Comparison of ENCODE assay signal across 23 cellular contexts in the genomic region with DNA sequence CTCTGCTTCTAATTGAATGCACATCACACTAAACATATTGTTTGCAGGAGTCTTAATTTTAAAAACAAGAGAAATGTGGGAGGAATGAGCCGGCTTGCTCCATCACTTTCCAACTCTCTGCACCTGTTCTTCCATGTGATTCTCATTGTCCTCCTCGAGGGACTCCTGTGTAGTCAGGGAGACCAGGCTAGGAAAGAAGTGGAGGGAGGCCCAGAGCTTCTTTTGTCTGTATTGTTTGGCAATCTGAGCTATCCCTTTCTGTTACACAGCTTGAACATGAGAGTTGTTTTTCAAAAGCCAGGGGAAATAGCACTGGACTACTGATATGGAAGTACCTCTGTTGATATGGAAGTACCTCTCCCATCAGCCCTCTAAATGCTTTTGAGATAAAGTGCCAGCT. TPM values are rescaled to one million over a fixed set of nuclear protein-coding genes. Genes with fewer than 3 reads are reported as not detected.
DNase-seq lines count a peak whose midpoint lies in the region; ATAC-seq lines count a peak whose summit lies in the region.
"Had no signal": no experiment of that assay in that cellular context is flagged by ENCODE, and none has a peak within 500 bp of the region (broad histone marks: within the 10 kb centered on the region; RNA-seq: fewer than 3 reads in every experiment).

No MANE protein-coding gene starts in this region.

- no peaks in the 10 kb centered on the region for H3K79me1 ChIP-seq in neuronal stem cell (ENCODE audit: low read depth, low read length)

- WGBS in neuronal stem cell (ENCODE audit: extremely low coverage in 2 of 2, insufficient read length in 2 of 2, insufficient replicate concordance in 1 of 2), 2 donors = no CpG with 5 or more reads among the region's 2 CpGs

- H2BK5ac ChIP-seq in neuronal stem cell (ENCODE audit: low read length) = no peak overlapping the region

- no peak overlapping the region for H3K4me3 ChIP-seq in Karpas-422 (ENCODE audit: low read length)
- no peak overlapping the region for H3K4me3 ChIP-seq in neuronal stem cell (ENCODE audit: low read length in 2 of 2)
- H3K4me3 ChIP-seq: HAP-1, heart right ventricle, SK-N-MC, smooth muscle cell had no signal

- H4K20me1 ChIP-seq in Karpas-422 (ENCODE audit: insufficient read depth, low read depth, low read length) = no peaks in the 10 kb centered on the region

- no peak overlapping the region for H4K8ac ChIP-seq in neuronal stem cell (ENCODE audit: low read depth, low read length)

- peak overlapping the region; percentile 52; the same call in 1 of the 2 replicates for H2AFZ ChIP-seq in Karpas-422 (ENCODE audit: low read length)
- peak overlapping the region; percentile 63 for H2AFZ ChIP-seq in neuronal stem cell (ENCODE audit: low read length)

- no peak overlapping the region for H3K23ac ChIP-seq in neuronal stem cell (ENCODE audit: low read depth, low read length, poor library complexity)

- no peak overlapping the region for H4K91ac ChIP-seq in neuronal stem cell (ENCODE audit: low read depth, low read length, poor library complexity)

- H2BK12ac ChIP-seq in neuronal stem cell (ENCODE audit: low read length) = no peak overlapping the region

- ATAC-seq in HG03571 (IDR thresholded peaks at IDR 0.05; ENCODE audit: unreplicated experiment) (no peak), HG03097 (IDR thresholded peaks at IDR 0.05; ENCODE audit: low FRiP score, unreplicated experiment) (no peak)
- ATAC-seq: activated T-cell treated with anti-CD3 and anti-CD28 coated beads, Interleukin-2, amount 50 U/mL, for 72 hours; heart right ventricle; left colon; stimulated activated naive CD8-positive, alpha-beta T cell treated with anti-CD3 and anti-CD28 coated beads, Interleukin-15, Interleukin-2, amounts not matched to agents 100 U/mL and 50 U/mL, for 24 hours had no signal

- no peak overlapping the region for H3K4ac ChIP-seq in neuronal stem cell (ENCODE audit: low read length)

- DNase-seq in Karpas-422 = no peak
- peak; percentile 72 for DNase-seq in NCI-H2029 (lab: John Stamatoyannopoulos, UW)
- peak; percentile 91 for DNase-seq in NCI-H748 (lab: John Stamatoyannopoulos, UW; ENCODE audit: unreplicated experiment)
- DNase-seq in neuronal stem cell (ENCODE audit: low spot score) = peak; percentile 51
- no peak for DNase-seq in hepatic stellate cell (ENCODE audit: low spot score)
- DNase-seq: activated CD4-positive, alpha-beta T cell treated with anti-CD3 and anti-CD28 coated beads, Interleukin-2, amount 10 ng/mL, durations not matched to agents 24 days and 14 days; activated naive CD4-positive, alpha-beta T cell treated with anti-CD3 and anti-CD28 coated beads for 36 hours; activated T-cell treated with anti-CD3 and anti-CD28 coated beads, Interleukin-2, amount 50 U/mL, for 72 hours; caudate nucleus; CD4-positive, alpha-beta memory T cell; heart right ventricle; left colon; mesenchymal stem cell; NCI-H446; occipital lobe; stimulated activated CD4-positive, alpha-beta T cell treated with anti-CD3 and anti-CD28 coated beads, Interleukin-2, amount 100 ng/mL, for 48 hours; stimulated activated naive CD8-positive, alpha-beta T cell treated with anti-CD3 and anti-CD28 coated beads, Interleukin-15, Interleukin-2, amounts not matched to agents 100 U/mL and 50 U/mL, for 24 hours had no signal

- H3K27me3 ChIP-seq in Karpas-422 (ENCODE audit: low read length) = no peaks in the 10 kb centered on the region
- no peaks in the 10 kb centered on the region for H3K27me3 ChIP-seq in neuronal stem cell (ENCODE audit: control insufficient read depth in 3 of 3, insufficient read depth in 3 of 3, low read depth in 1 of 3, low read length in 3 of 3)
- H3K27me3 ChIP-seq: heart right ventricle had no signal

- no peak overlapping the region for H3K9ac ChIP-seq in Karpas-422 (ENCODE audit: low read length)
- no peak overlapping the region for H3K9ac ChIP-seq in neuronal stem cell (ENCODE audit: low read depth, low read length, poor library complexity)
- H3K9ac ChIP-seq: KMS-11 had no signal

- H3K4me2 ChIP-seq in Karpas-422 (ENCODE audit: low read depth, low read length, poor library complexity, severe bottlenecking) (no peak overlapping the region), neuronal stem cell (ENCODE audit: insufficient read depth, low read length, poor library complexity, severe bottlenecking) (no peak overlapping the region)
- H3K4me2 ChIP-seq: KMS-11, smooth muscle cell had no signal

- H3K36me3 ChIP-seq in Karpas-422 (ENCODE audit: insufficient read depth, low read length) (no peaks in the 10 kb centered on the region), neuronal stem cell (replicated peaks in 1 of 2; ENCODE audit: control insufficient read depth in 2 of 2, insufficient read depth in 2 of 2, low read length in 2 of 2) (no peaks in the 10 kb centered on the region)
- H3K36me3 ChIP-seq: HAP-1, heart right ventricle had no signal

- H3K9me3 ChIP-seq in Karpas-422 (ENCODE audit: low read length) (no peaks in the 10 kb centered on the region), neuronal stem cell (replicated peaks in 1 of 2; ENCODE audit: control insufficient read depth in 2 of 2, insufficient read depth in 1 of 2, low read depth in 1 of 2, low read length in 2 of 2) (no peaks in the 10 kb centered on the region)
- H3K9me3 ChIP-seq: HAP-1, heart right ventricle had no signal

- H3K18ac ChIP-seq in neuronal stem cell (ENCODE audit: low read length) = peak overlapping the region; percentile 55

- H2AK5ac ChIP-seq in neuronal stem cell (ENCODE audit: low read depth, low read length) = no peak overlapping the region

- no peaks in the 10 kb centered on the region for H3K79me2 ChIP-seq in Karpas-422 (ENCODE audit: low read length)

- H2BK15ac ChIP-seq in neuronal stem cell (ENCODE audit: low read length) = no peak overlapping the region

- H3K4me1 ChIP-seq in Karpas-422 (ENCODE audit: low read length) (peaks cover 10% of the 10 kb centered on the region), neuronal stem cell (ENCODE audit: control insufficient read depth in 2 of 2, insufficient read depth in 1 of 2, low read depth in 1 of 2, low read length in 2 of 2) (peaks cover 7 to 17% of the 10 kb centered on the region in 2 donors)

- H2BK120ac ChIP-seq in neuronal stem cell (ENCODE audit: low read depth, low read length) = no peak overlapping the region

- H3K14ac ChIP-seq in neuronal stem cell (ENCODE audit: low read length) = no peak overlapping the region

- H3K9me2 ChIP-seq in Karpas-422 (replicated peaks; ENCODE audit: insufficient read depth, low read length) = no peaks in the 10 kb centered on the region

- no peak overlapping the region for H3K27ac ChIP-seq in Karpas-422 (ENCODE audit: low read length)
- H3K27ac ChIP-seq in neuronal stem cell (replicated peaks; ENCODE audit: low read length) = peak overlapping the region; percentile 37
- H3K27ac ChIP-seq: heart right ventricle, KMS-11, SK-N-MC had no signal

RNA-seq across cellular contexts. Expression of a gene that starts 18.8 kb away (rescaled TPM):
- 30.1 and 48.9 TPM in 2 replicates for total RNA-seq in Karpas-422 (2014; rRNA removed; shearing (Covaris generic); ENCODE audit: low replicate concordance)
- 26.2 TPM for polyA plus RNA-seq in neuronal stem cell (2013, experiment 1 of 2)
- 27.3 TPM for polyA plus RNA-seq in neuronal stem cell (2013, experiment 2 of 2)

Comparison
In these comparisons a context has a peak if more than half of its experiments do, and no peak if none do; other contexts are left out.
1. DNase-seq: peak in NCI-H2029 (single experiment), NCI-H748 (single experiment) and neuronal stem cell (single experiment); none in Karpas-422 (single experiment) and hepatic stellate cell (single experiment).